24 cellular contexts compared by ENCODE assay signal in genomic region chr2:10320933-10321332, GRCh38.
"Had no signal": no experiment of that assay in that cellular context is flagged by ENCODE, and none has a peak within 500 bp of the region (broad histone marks: within the 10 kb centered on the region; RNA-seq: fewer than 3 reads in every experiment).

No MANE protein-coding gene starts in this region.

- DNase-seq: activated CD4-positive, CD25-positive, alpha-beta regulatory T cell; activated CD8-positive, alpha-beta memory T cell treated with anti-CD3 and anti-CD28 coated beads, Interleukin-2, amount 50 U/mL, for 4 hours; activated CD8-positive, alpha-beta T cell treated with anti-CD3 and anti-CD28 coated beads for 36 hours; activated T-cell treated with anti-CD3 and anti-CD28 coated beads, Interleukin-2, amount 50 U/mL, for 72 hours; MG63; MV-4-11; NCI-H1092 treated with DMSO at 0.1 percent for 48 hours; NCI-H1417 treated with DMSO at 0.1 percent for 48 hours; NCI-H1694; NCI-H2029 treated with DMSO at 0.1 percent for 48 hours; NCI-H345; NCI-H510A; NCI-H526 treated with DMSO at 0.1 percent for 48 hours; NCI-H82; RPMI8226; T-cell; T-helper 2 cell; T1000 had no signal

- ATAC-seq: activated CD8-positive, alpha-beta T cell treated with anti-CD3 and anti-CD28 coated beads for 36 hours; activated naive CD4-positive, alpha-beta T cell treated with anti-CD3 and anti-CD28 coated beads, Interleukin-2, amount 50 U/mL, for 72 hours; activated T-cell treated with anti-CD3 and anti-CD28 coated beads, Interleukin-2, amount 50 U/mL, for 72 hours; Right ventricle myocardium inferior; T-cell had no signal

- H3K27ac ChIP-seq: breast epithelium, SK-N-MC, VCaP had no signal

- H3K9me3 Mint-ChIP-seq: activated T-cell treated with anti-CD3 and anti-CD28 coated beads, Interleukin-2, amount 50 U/mL, for 72 hours; central memory CD8-positive, alpha-beta T cell; T-cell had no signal

- H3K4me1 ChIP-seq: breast epithelium had no signal

- H3K9me3 ChIP-seq: breast epithelium, MG63 had no signal

- H3K27ac Mint-ChIP-seq: activated CD8-positive, alpha-beta T cell treated with anti-CD3 and anti-CD28 coated beads for 36 hours had no signal

- H3K27me3 Mint-ChIP-seq: activated CD8-positive, alpha-beta T cell treated with anti-CD3 and anti-CD28 coated beads for 36 hours; central memory CD8-positive, alpha-beta T cell; T-cell had no signal

- H3K4me3 ChIP-seq: breast epithelium, MG63, SK-N-MC had no signal

- H3K4me3 Mint-ChIP-seq: activated CD8-positive, alpha-beta T cell treated with anti-CD3 and anti-CD28 coated beads for 36 hours; activated T-cell treated with anti-CD3 and anti-CD28 coated beads, Interleukin-2, amount 50 U/mL, for 72 hours; central memory CD8-positive, alpha-beta T cell; T-cell had no signal

- H3K36me3 ChIP-seq: breast epithelium had no signal

- H3K27me3 ChIP-seq: breast epithelium, MG63 had no signal
